In genomic region chr9:117624106-117624505, GRCh38 we compare ENCODE assay signal across 21 cellular contexts.
"Had no signal": no experiment of that assay in that cellular context is flagged by ENCODE, and none has a peak within 500 bp of the region (broad histone marks: within the 10 kb centered on the region; RNA-seq: fewer than 3 reads in every experiment).

No MANE protein-coding gene starts in this region.

- H3K9me3 ChIP-seq: right lobe of liver, upper lobe of right lung, uterus had no signal

- H3K27me3 Mint-ChIP-seq: progenitor cell of endocrine pancreas; stimulated activated naive CD8-positive, alpha-beta T cell treated with anti-CD3 and anti-CD28 coated beads, Interleukin-15, amount 100 ng/mL, for 72 hours had no signal

- H3K4me1 ChIP-seq: esophagus squamous epithelium, lower lobe of right lung, neural progenitor cell, parathyroid adenoma, right lobe of liver, suprapubic skin, transverse colon, upper lobe of right lung, uterus had no signal

- H3K36me3 ChIP-seq: esophagus squamous epithelium, lower lobe of right lung, neural progenitor cell, right lobe of liver, suprapubic skin, transverse colon, upper lobe of right lung, uterus had no signal

- H3K36me3 Mint-ChIP-seq: neural progenitor cell; stimulated activated naive B cell treated with anti-CD40 and anti-IgM and Interleukin-4, amounts not matched to agents 10 μg/mL and 1 μg/mL and 100 μg/mL, for 72 hours had no signal

- DNase-seq: dermis blood vessel endothelial cell; effector memory CD4-positive, alpha-beta T cell; esophagus squamous epithelium; left ventricle myocardium superior; lower lobe of right lung; naive thymus-derived CD4-positive, alpha-beta T cell; right lobe of liver; small intestine; stimulated activated CD4-positive, alpha-beta T cell treated with anti-CD3 and anti-CD28 coated beads, Interleukin-15, amount 100 ng/mL, for 24 hours; stimulated activated CD4-positive, alpha-beta T cell treated with anti-CD3 and anti-CD28 coated beads, Interleukin-2, amount 100 ng/mL, for 48 hours; stimulated activated naive B cell treated with anti-CD40 and anti-IgM and Interleukin-4, amounts not matched to agents 10 μg/mL and 1 μg/mL and 100 μg/mL, for 72 hours; stimulated activated naive CD8-positive, alpha-beta T cell treated with anti-CD3 and anti-CD28 coated beads, Interleukin-15, amount 100 ng/mL, for 72 hours; transverse colon; upper lobe of right lung; uterus had no signal

- H3K4me3 Mint-ChIP-seq: naive thymus-derived CD4-positive, alpha-beta T cell; nephron; neural progenitor cell; stimulated activated naive B cell treated with anti-CD40 and anti-IgM and Interleukin-4, amounts not matched to agents 10 μg/mL and 1 μg/mL and 100 μg/mL, for 72 hours; stimulated activated naive CD8-positive, alpha-beta T cell treated with anti-CD3 and anti-CD28 coated beads, Interleukin-15, amount 100 ng/mL, for 72 hours had no signal

- H3K27ac Mint-ChIP-seq: naive thymus-derived CD4-positive, alpha-beta T cell; nephron; neural progenitor cell; progenitor cell of endocrine pancreas; stimulated activated naive B cell treated with anti-CD40 and anti-IgM and Interleukin-4, amounts not matched to agents 10 μg/mL and 1 μg/mL and 100 μg/mL, for 72 hours; stimulated activated naive CD8-positive, alpha-beta T cell treated with anti-CD3 and anti-CD28 coated beads, Interleukin-15, amount 100 ng/mL, for 72 hours had no signal

- H3K4me1 Mint-ChIP-seq: naive thymus-derived CD4-positive, alpha-beta T cell; nephron; neural progenitor cell; stimulated activated naive B cell treated with anti-CD40 and anti-IgM and Interleukin-4, amounts not matched to agents 10 μg/mL and 1 μg/mL and 100 μg/mL, for 72 hours; stimulated activated naive CD8-positive, alpha-beta T cell treated with anti-CD3 and anti-CD28 coated beads, Interleukin-15, amount 100 ng/mL, for 72 hours had no signal

- H3K4me3 ChIP-seq: coronary artery, esophagus squamous epithelium, lower lobe of right lung, neural progenitor cell, right lobe of liver, suprapubic skin, transverse colon, upper lobe of right lung, uterus had no signal

- H3K27ac ChIP-seq: coronary artery, esophagus squamous epithelium, lower lobe of right lung, neural progenitor cell, parathyroid adenoma, right lobe of liver, suprapubic skin, transverse colon, upper lobe of right lung, uterus had no signal
